ENCODE assay signal across 10 cellular contexts in genomic region chr1:47650205-47650604, GRCh38.
DNase-seq lines count a peak whose midpoint lies in the region; ATAC-seq and TF ChIP-seq lines count a peak whose summit lies in the region.
"Had no signal": no experiment of that assay in that cellular context is flagged by ENCODE, and none has a peak within 500 bp of the region (broad histone marks: within the 10 kb centered on the region; RNA-seq: fewer than 3 reads in every experiment).

No MANE protein-coding gene starts in this region.

- intact Hi-C loops in PC-3 (cut with micrococcal nuclease) = loop anchor here (2.0 kb wide), 1 partner anchor 35 kb away; no protein-coding TSS in a partner anchor
- intact Hi-C loops in right cardiac atrium (cut with DNase I) = no loop called here
- intact Hi-C loops in CD14-positive monocyte (cut with micrococcal nuclease) = no loop called here

- H3K4me1 ChIP-seq in PC-3 (ENCODE audit: insufficient read depth, low read length) (peaks cover 22% of the 10 kb centered on the region), right cardiac atrium (ENCODE audit: control insufficient read depth, insufficient read depth, low read length) (no peaks in the 10 kb centered on the region)

- no peaks in the 10 kb centered on the region for H4K20me1 ChIP-seq in PC-3 (ENCODE audit: low read length)

- H3K4me3 Mint-ChIP-seq in CD14-positive monocyte = no peak overlapping the region

- no peaks in the 10 kb centered on the region for H3K36me3 ChIP-seq in PC-3 (ENCODE audit: low read depth, low read length)

- H3F3A ChIP-seq in PC-3 (ENCODE audit: low read length, unreplicated experiment) = no peaks in the 10 kb centered on the region

- CTCF ChIA-PET in PC-3 (lab: Charles Lee) = no interaction called here

- H3K4me2 ChIP-seq in PC-3 (ENCODE audit: low read length) = peak overlapping the region; percentile 42; the same call in 1 of the 2 replicates

- H3K79me2 ChIP-seq in PC-3 (ENCODE audit: low read length) = no peaks in the 10 kb centered on the region

- BruUV-seq in PC-3 (replicated peaks; lab: Mats Ljungman, UMichigan) = no TSS peak

- H3K9me3 ChIP-seq in PC-3 (ENCODE audit: low read length) (no peaks in the 10 kb centered on the region), right cardiac atrium (ENCODE audit: control insufficient read depth, low read length) (no peaks in the 10 kb centered on the region)

- H3K4me1 Mint-ChIP-seq in CD14-positive monocyte = no peaks in the 10 kb centered on the region

- no peaks in the 10 kb centered on the region for H3K27me3 ChIP-seq in PC-3 (ENCODE audit: low read length)
- no peaks in the 10 kb centered on the region for H3K27me3 ChIP-seq in right cardiac atrium (ENCODE audit: control insufficient read depth, insufficient read depth)

- WGBS in right cardiac atrium = 73% methylated on average over 7 of the region's 7 CpGs

- H2AFZ ChIP-seq in PC-3 (ENCODE audit: low read length) = no peak overlapping the region

- no peak overlapping the region for H3K9ac ChIP-seq in PC-3 (ENCODE audit: low read length)

- TF ChIP-seq CTCF in PC-3 (conservative IDR thresholded peaks at IDR 0.05; ENCODE audit: low read depth, low read length) (no peak), fibroblast of the aortic adventitia (IDR thresholded peaks at IDR 0.05; ENCODE audit: insufficient read depth, low read length) (no peak), CD14-positive monocyte (IDR thresholded peaks at IDR 0.05) (no peak)

- H3K9me3 Mint-ChIP-seq in CD14-positive monocyte = no peaks in the 10 kb centered on the region

- no peak overlapping the region for H3K27ac Mint-ChIP-seq in CD14-positive monocyte

- H3K4me3 ChIP-seq in PC-3 (ENCODE audit: low read length) (no peak overlapping the region), fibroblast of the aortic adventitia (ENCODE audit: low read depth, low read length) (no peak overlapping the region), right cardiac atrium (ENCODE audit: low read length) (no peak overlapping the region)

- no peaks in the 10 kb centered on the region for H3K36me3 Mint-ChIP-seq in CD14-positive monocyte

- no peaks in the 10 kb centered on the region for H3K9me2 ChIP-seq in PC-3 (replicated peaks; ENCODE audit: low read length)

- peaks cover 4 to 5% (median 5%) of the 10 kb centered on the region in 3 donors for H3K27me3 Mint-ChIP-seq in CD14-positive monocyte (ENCODE audit: low read depth in 3 of 3)

- POLR2A ChIA-PET in PC-3 (lab: Charles Lee; ENCODE audit: unreplicated experiment) = no interaction called here

- H3K27ac ChIP-seq in PC-3 (ENCODE audit: low read length) (peak overlapping the region; percentile 65), right cardiac atrium (ENCODE audit: low read length) (no peak overlapping the region)

- DNase-seq in HS-27A (ENCODE audit: low read depth) = peak; percentile 36
- DNase-seq in PC-3 = peak; percentile 99
- peak; percentile 65 for DNase-seq in fibroblast of the aortic adventitia (ENCODE audit: low read depth)
- peak; percentile 33 for DNase-seq in stromal cell of bone marrow (ENCODE audit: low read depth)
- DNase-seq in right cardiac atrium = no peak
- no peak for DNase-seq in CD14-positive monocyte (ENCODE audit: low spot score)
- DNase-seq: activated CD4-positive, alpha-beta T cell treated with anti-CD3 and anti-CD28 coated beads for 48 hours; retina had no signal

- peak; percentile 98 for ATAC-seq in PC-3
- ATAC-seq in right cardiac atrium = no peak
- no peak for ATAC-seq in GM21381 (IDR thresholded peaks at IDR 0.05; ENCODE audit: unreplicated experiment)
- ATAC-seq in HG03135 (IDR thresholded peaks at IDR 0.05; ENCODE audit: unreplicated experiment) = no peak

Comparison
In these comparisons a context has a peak if more than half of its experiments do, and no peak if none do; other contexts are left out.
1. DNase-seq: peak in HS-27A (single experiment), PC-3 (single experiment), fibroblast of the aortic adventitia (single experiment) and stromal cell of bone marrow (single experiment); none in right cardiac atrium (0 of 3) and CD14-positive monocyte (single experiment).